ENCODE assay signal across 17 cellular contexts in genomic region chr17:78959803-78960202, GRCh38. TPM values are rescaled to one million over a fixed set of nuclear protein-coding genes. Genes with fewer than 3 reads are reported as not detected.
"Had no signal": no experiment of that assay in that cellular context is flagged by ENCODE, and none has a peak within 500 bp of the region (broad histone marks: within the 10 kb centered on the region; RNA-seq: fewer than 3 reads in every experiment).

No MANE protein-coding gene starts in this region.

- H3K4me3 ChIP-seq: coronary artery, heart left ventricle, sigmoid colon, skin epidermis, stomach, thoracic aorta, transverse colon had no signal

- H3K27ac ChIP-seq: coronary artery, heart left ventricle, sigmoid colon, skin epidermis, thoracic aorta, transverse colon had no signal

- H3K36me3 Mint-ChIP-seq: naive thymus-derived CD4-positive, alpha-beta T cell had no signal

- H3K36me3 ChIP-seq: heart left ventricle, sigmoid colon, stomach, thoracic aorta, transverse colon had no signal

- H3K27ac Mint-ChIP-seq: naive thymus-derived CD4-positive, alpha-beta T cell; nephron progenitor cell had no signal

- H3K9me3 ChIP-seq: heart left ventricle, sigmoid colon, stomach, thoracic aorta, transverse colon had no signal

- H3K4me1 Mint-ChIP-seq: naive thymus-derived CD4-positive, alpha-beta T cell had no signal

- H3K9me3 Mint-ChIP-seq: nephron progenitor cell had no signal

- DNase-seq: effector CD4-positive, alpha-beta T cell; heart left ventricle; hippocampal formation; mammary epithelial cell; naive thymus-derived CD4-positive, alpha-beta T cell; nephron progenitor cell; posterior cingulate gyrus; sigmoid colon; stimulated activated CD4-positive, alpha-beta T cell treated with anti-CD3 and anti-CD28 coated beads, Interleukin-12 subunit alpha, Interleukin-12 subunit beta, amount 100 ng/mL, for 4 hours; stimulated activated naive CD4-positive, alpha-beta T cell; stomach; substantia nigra; transverse colon had no signal

- H3K27me3 ChIP-seq: heart left ventricle, sigmoid colon, stomach, transverse colon had no signal

- ATAC-seq: heart left ventricle; left lobe of liver; naive thymus-derived CD4-positive, alpha-beta T cell had no signal

- H3K4me3 Mint-ChIP-seq: naive thymus-derived CD4-positive, alpha-beta T cell; nephron progenitor cell had no signal

RNA-seq across cellular contexts. Expression of gene CEP295NL, which starts 56.8 kb away (rescaled TPM):
- polyA plus RNA-seq: mammary epithelial cell; naive thymus-derived CD4-positive, alpha-beta T cell had no signal
